In the genomic region with DNA sequence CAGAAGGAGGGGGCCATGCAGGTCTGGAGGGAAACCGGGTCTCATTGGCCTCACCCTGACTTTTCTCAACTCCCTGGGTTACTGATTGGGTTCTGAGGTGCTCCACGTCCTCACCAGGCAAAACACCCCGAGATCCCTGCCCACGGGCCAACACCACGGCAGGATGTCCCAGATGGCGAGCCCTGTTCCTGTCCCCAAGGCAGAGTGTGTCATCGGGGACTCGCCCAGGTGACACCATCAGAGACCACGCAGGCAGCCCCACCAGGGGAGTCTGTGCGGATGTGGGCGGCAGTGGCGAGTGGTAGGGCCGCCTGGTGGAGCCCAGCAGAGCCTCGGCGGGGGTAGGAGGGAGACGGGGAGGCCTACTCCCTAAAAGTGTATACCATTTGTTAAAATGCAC, we compare ENCODE assay signal across 15 cellular contexts. TPM values are rescaled to one million over a fixed set of nuclear protein-coding genes. Genes with fewer than 3 reads are reported as not detected.
DNase-seq lines count a peak whose midpoint lies in the region; ATAC-seq and TF ChIP-seq lines count a peak whose summit lies in the region.
"Had no signal": no experiment of that assay in that cellular context is flagged by ENCODE, and none has a peak within 500 bp of the region (broad histone marks: within the 10 kb centered on the region; RNA-seq: fewer than 3 reads in every experiment).

No MANE protein-coding gene starts in this region.

- TF ChIP-seq CTCF in left ventricle myocardium inferior (IDR thresholded peaks at IDR 0.05; ENCODE audit: borderline replicate concordance), result no peak

- no peak overlapping the region for H2BK15ac ChIP-seq in neuronal stem cell (ENCODE audit: low read length)

- no peak overlapping the region for H3K27ac ChIP-seq in left ventricle myocardium inferior (replicated peaks)
- no peak overlapping the region for H3K27ac ChIP-seq in neuronal stem cell (replicated peaks; ENCODE audit: low read length)
- H3K27ac ChIP-seq: BLaER1 treated with 17β-estradiol and CSF1 and Interleukin-3, amounts not matched to agents 10 nM and 100 nM; HL-60; Peyer's patch had no signal

- H3K27me3 ChIP-seq in left ventricle myocardium inferior (ENCODE audit: low read depth) (no peaks in the 10 kb centered on the region), neuronal stem cell (ENCODE audit: control insufficient read depth in 3 of 3, insufficient read depth in 3 of 3, low read depth in 1 of 3, low read length in 3 of 3) (no peaks in the 10 kb centered on the region)
- H3K27me3 ChIP-seq: BLaER1 treated with 17β-estradiol and CSF1 and Interleukin-3, amounts not matched to agents 10 nM and 100 nM; Peyer's patch had no signal

- no peak overlapping the region for H3K27ac Mint-ChIP-seq in central memory CD8-positive, alpha-beta T cell (ENCODE audit: low read depth)

- no peaks in the 10 kb centered on the region for H3K27me3 Mint-ChIP-seq in central memory CD8-positive, alpha-beta T cell

- peaks cover 13% of the 10 kb centered on the region for H3K79me1 ChIP-seq in neuronal stem cell (ENCODE audit: low read depth, low read length)

- no peak overlapping the region for H2AFZ ChIP-seq in neuronal stem cell (ENCODE audit: low read length)

- H3K9ac ChIP-seq in neuronal stem cell (ENCODE audit: low read depth, low read length, poor library complexity), result no peak overlapping the region

- no peak overlapping the region for H2BK12ac ChIP-seq in neuronal stem cell (ENCODE audit: low read length)

- H3K4me1 ChIP-seq in left ventricle myocardium inferior (peaks cover 42% of the 10 kb centered on the region), neuronal stem cell (ENCODE audit: control insufficient read depth in 2 of 2, insufficient read depth in 1 of 2, low read depth in 1 of 2, low read length in 2 of 2) (peaks cover 5 to 16% of the 10 kb centered on the region in 2 donors)
- H3K4me1 ChIP-seq: Peyer's patch had no signal

- DNase-seq in left ventricle myocardium inferior, result peak; percentile 11
- DNase-seq in Right ventricle myocardium superior, result no peak
- DNase-seq in central memory CD8-positive, alpha-beta T cell (ENCODE audit: low spot score in 2 of 2), result no peak
- no peak for DNase-seq in neuronal stem cell (ENCODE audit: low spot score)
- no peak for DNase-seq in anterior cingulate cortex (lab: John Stamatoyannopoulos, UW)
- DNase-seq: MV-4-11, NCI-H1436 treated with DMSO at 0.1 percent for 48 hours, NCI-H2081, NCI-H524, SIG-M5 had no signal

- no peaks in the 10 kb centered on the region for H3K9me3 ChIP-seq in left ventricle myocardium inferior (replicated peaks)
- H3K9me3 ChIP-seq in neuronal stem cell (replicated peaks in 1 of 2; ENCODE audit: control insufficient read depth in 2 of 2, insufficient read depth in 1 of 2, low read depth in 1 of 2, low read length in 2 of 2), result peaks cover 5 to 7% of the 10 kb centered on the region in 2 donors
- H3K9me3 ChIP-seq: Peyer's patch had no signal

- intact Hi-C loops in left ventricle myocardium inferior (cut with micrococcal nuclease), result no loop called here
- intact Hi-C loops in Right ventricle myocardium superior (cut with DNase I), result no loop called here

- no peak overlapping the region for H3K14ac ChIP-seq in neuronal stem cell (ENCODE audit: low read length)

- H3K36me3 Mint-ChIP-seq in central memory CD8-positive, alpha-beta T cell (ENCODE audit: insufficient read depth), result peaks cover 3% of the 10 kb centered on the region

- H3K4me1 Mint-ChIP-seq in central memory CD8-positive, alpha-beta T cell, result peaks cover 7% of the 10 kb centered on the region

- no peak overlapping the region for H3K4me3 ChIP-seq in left ventricle myocardium inferior
- no peak overlapping the region for H3K4me3 ChIP-seq in neuronal stem cell (ENCODE audit: low read length in 2 of 2)
- H3K4me3 ChIP-seq: BLaER1 treated with 17β-estradiol and CSF1 and Interleukin-3, amounts not matched to agents 10 nM and 100 nM; Peyer's patch had no signal

- H2BK5ac ChIP-seq in neuronal stem cell (ENCODE audit: low read length), result no peak overlapping the region

- H4K8ac ChIP-seq in neuronal stem cell (ENCODE audit: low read depth, low read length), result no peak overlapping the region

- no peak overlapping the region for H2BK120ac ChIP-seq in neuronal stem cell (ENCODE audit: low read depth, low read length)

- H3K23ac ChIP-seq in neuronal stem cell (ENCODE audit: low read depth, low read length, poor library complexity), result no peak overlapping the region

- H3K4me2 ChIP-seq in neuronal stem cell (ENCODE audit: insufficient read depth, low read length, poor library complexity, severe bottlenecking), result no peak overlapping the region

- ATAC-seq in Right ventricle myocardium superior (ENCODE audit: poor library complexity), result no peak
- ATAC-seq in central memory CD8-positive, alpha-beta T cell (replicated peaks; ENCODE audit: extremely low read depth, poor library complexity, severe bottlenecking), result peak; percentile 43
- no peak for ATAC-seq in GM21717 (IDR thresholded peaks at IDR 0.05; ENCODE audit: unreplicated experiment)
- no peak for ATAC-seq in GM18907 (IDR thresholded peaks at IDR 0.05; ENCODE audit: unreplicated experiment)

- H3K4me3 Mint-ChIP-seq in central memory CD8-positive, alpha-beta T cell, result no peak overlapping the region

- no CpG with 5 or more reads among the region's 16 CpGs for whole genome bisulfite sequencing in neuronal stem cell (ENCODE audit: extremely low coverage in 2 of 2, insufficient read length in 2 of 2, insufficient replicate concordance in 1 of 2), 2 donors

- H3K4ac ChIP-seq in neuronal stem cell (ENCODE audit: low read length), result no peak overlapping the region

- H3K18ac ChIP-seq in neuronal stem cell (ENCODE audit: low read length), result peak overlapping the region; percentile 42

- no peak overlapping the region for H4K91ac ChIP-seq in neuronal stem cell (ENCODE audit: low read depth, low read length, poor library complexity)

- peaks cover 8% of the 10 kb centered on the region for H3K36me3 ChIP-seq in left ventricle myocardium inferior
- no peaks in the 10 kb centered on the region for H3K36me3 ChIP-seq in neuronal stem cell (replicated peaks in 1 of 2; ENCODE audit: control insufficient read depth in 2 of 2, insufficient read depth in 2 of 2, low read length in 2 of 2)

- no peaks in the 10 kb centered on the region for H3K9me3 Mint-ChIP-seq in central memory CD8-positive, alpha-beta T cell

- no peak overlapping the region for H2AK5ac ChIP-seq in neuronal stem cell (ENCODE audit: low read depth, low read length)

RNA-seq across cellular contexts. Expression of a gene that starts 59.0 kb away (rescaled TPM):
- 108 TPM for total RNA-seq in left ventricle myocardium inferior
- total RNA-seq in Right ventricle myocardium superior, result 107 TPM
- polyA plus RNA-seq in neuronal stem cell (2013, experiment 1 of 2), result 44.5 TPM
- 42.3 TPM for polyA plus RNA-seq in neuronal stem cell (2013, experiment 2 of 2)
